In genomic region chr17:32278815-32279214, GRCh38 we compare ENCODE assay signal across 27 cellular contexts. TPM values are rescaled to one million over a fixed set of nuclear protein-coding genes. Genes with fewer than 3 reads are reported as not detected.
DNase-seq lines count a peak whose midpoint lies in the region; ATAC-seq, FAIRE-seq and TF ChIP-seq lines count a peak whose summit lies in the region.
"Had no signal": no experiment of that assay in that cellular context is flagged by ENCODE, and none has a peak within 500 bp of the region (broad histone marks: within the 10 kb centered on the region; RNA-seq: fewer than 3 reads in every experiment).

No MANE protein-coding gene starts in this region.

- H2AK5ac ChIP-seq in H1 (ENCODE audit: low read depth, low read length), result no peak overlapping the region

- H3K4me1 Mint-ChIP-seq in WTC11, result peaks cover 66% of the 10 kb centered on the region
- H3K4me1 Mint-ChIP-seq: CD4-positive, alpha-beta memory T cell; CD4-positive, CD25-positive, alpha-beta regulatory T cell; CD8-positive, alpha-beta memory T cell had no signal

- POLR2A ChIA-PET in HEK293 (lab: Yijun Ruan, JAX), result interaction anchor here (0.6 to 1.6 kb wide), 2 partner anchors 8 to 1606 kb away, joined by 3 to 5 read pairs; no protein-coding TSS in a partner anchor
- POLR2A ChIA-PET in WTC11 (lab: Charles Lee), result no interaction called here
- POLR2A ChIA-PET in H1 (lab: Charles Lee; ENCODE audit: partially characterized antibody), result interaction anchor here (1.4 to 2.8 kb wide), 2 partner anchors 11 to 13 kb away, joined by 3 to 14 read pairs; no protein-coding TSS in a partner anchor

- H3K4me3 ChIP-seq in HEK293 (ENCODE audit: low read depth, low read length) (no peak overlapping the region), H1 (ENCODE audit: extremely low read depth in 1 of 4, insufficient read depth in 2 of 4, low read depth in 3 of 4, low read length in 4 of 4) (no peak overlapping the region)
- H3K4me3 ChIP-seq: A549, BLaER1, GM12878 had no signal

- H3K36me3 Mint-ChIP-seq in WTC11, result no peaks in the 10 kb centered on the region
- H3K36me3 Mint-ChIP-seq: CD4-positive, alpha-beta memory T cell; CD4-positive, CD25-positive, alpha-beta regulatory T cell; CD8-positive, alpha-beta memory T cell had no signal

- H3K4me3 Mint-ChIP-seq in WTC11, result no peak overlapping the region
- H3K4me3 Mint-ChIP-seq: CD14-positive monocyte; CD4-positive, alpha-beta memory T cell; CD4-positive, CD25-positive, alpha-beta regulatory T cell; CD8-positive, alpha-beta memory T cell had no signal

- TF ChIP-seq RAD21 in H1 (IDR thresholded peaks at IDR 0.05 in 1 of 2, conservative IDR thresholded peaks at IDR 0.05 in 1 of 2; ENCODE audit: low read depth in 2 of 2, low read length in 2 of 2), result no peak

- no peak overlapping the region for H3K4ac ChIP-seq in H1 (replicated peaks; ENCODE audit: insufficient read length, low read depth, low read length)

- H3K27me3 ChIP-seq in H1 (replicated peaks in 1 of 4; ENCODE audit: control insufficient read depth in 3 of 4, extremely low read depth in 1 of 4, insufficient read depth in 3 of 4, low read length in 3 of 4), result peaks cover 0 to 2% (median 0%) of the 10 kb centered on the region in 4 experiments; a peak in 2 of 7 replicates
- H3K27me3 ChIP-seq: BE2C, BLaER1 had no signal

- H3K27ac Mint-ChIP-seq in WTC11, result no peak overlapping the region
- H3K27ac Mint-ChIP-seq: CD4-positive, alpha-beta memory T cell; CD4-positive, CD25-positive, alpha-beta regulatory T cell; CD8-positive, alpha-beta memory T cell had no signal

- H3K4me1 ChIP-seq in HEK293 (ENCODE audit: control insufficient read depth, insufficient read depth, low read length) (peaks cover 10% of the 10 kb centered on the region; the same call in 1 of the 2 replicates), H1 (replicated peaks in 1 of 4; ENCODE audit: control insufficient read depth in 3 of 4, insufficient read depth in 4 of 4, low read length in 3 of 4) (peaks cover 14 to 59% (median 45%) of the 10 kb centered on the region in 4 experiments)

- peaks cover 6% of the 10 kb centered on the region for H3K27me3 Mint-ChIP-seq in WTC11 (ENCODE audit: low read depth)

- H2BK120ac ChIP-seq in H1 (replicated peaks; ENCODE audit: low read depth, low read length), result no peak overlapping the region

- H3K9me3 Mint-ChIP-seq in WTC11, result no peaks in the 10 kb centered on the region
- H3K9me3 Mint-ChIP-seq: CD4-positive, alpha-beta memory T cell; CD4-positive, CD25-positive, alpha-beta regulatory T cell; CD8-positive, alpha-beta memory T cell had no signal

- no peak overlapping the region for H2BK5ac ChIP-seq in H1 (ENCODE audit: low read depth, low read length)

- no peak for FAIRE-seq in H1 (lab: Jason Lieb, UNC)
- FAIRE-seq: A549, GM12878, GM12892, GM18507 had no signal

- H4K5ac ChIP-seq in H1 (ENCODE audit: insufficient read length, low read depth, low read length), result no peak overlapping the region

- H3K18ac ChIP-seq in H1 (ENCODE audit: extremely low read depth, low read length), result peak overlapping the region; percentile 72; the same call in 1 of the 2 replicates

- H2BK20ac ChIP-seq in H1 (ENCODE audit: low read length), result no peak overlapping the region

- no peak for TF ChIP-seq POLR2A in H1 (IDR thresholded peaks at IDR 0.05; ENCODE audit: control extremely low read depth in 1 of 2, low read depth in 2 of 2, low read length in 2 of 2)

- no peak overlapping the region for H3K56ac ChIP-seq in H1 (replicated peaks; ENCODE audit: insufficient read length, low read depth, low read length)

- DNase-seq in WTC11 (ENCODE audit: low spot score) (no peak), H1 (ENCODE audit: low read depth in 1 of 2, low spot score in 2 of 2) (no peak)
- DNase-seq in stimulated activated CD4-positive, alpha-beta T cell treated with anti-CD3 and anti-CD28 coated beads, Interleukin-15, amount 100 ng/mL, for 24 hours, result no peak
- no peak for DNase-seq in activated CD8-positive, alpha-beta memory T cell treated with anti-CD3 and anti-CD28 coated beads, Interleukin-2, amount 50 U/mL, for 4 hours
- DNase-seq: AML-193; BE2C; C1 segment of cervical spinal cord; CD4-positive, alpha-beta memory T cell; CD4-positive, CD25-positive, alpha-beta regulatory T cell; CD8-positive, alpha-beta memory T cell; COR-L47; DMS 273 treated with DMSO at 0.1 percent for 48 hours; DMS153; DMS53; DMS79; DND-41; EL; GDM1 had no signal

- H3K9me3 ChIP-seq in HEK293 (ENCODE audit: control insufficient read depth, insufficient read depth, low read depth, low read length), result no peaks in the 10 kb centered on the region
- no peaks in the 10 kb centered on the region for H3K9me3 ChIP-seq in H1 (ENCODE audit: insufficient read depth in 2 of 2, low read depth in 1 of 2, low read length in 1 of 2)
- H3K9me3 ChIP-seq: A549, BE2C, BLaER1 had no signal

- peak overlapping the region; percentile 81; the same call in 1 of the 2 replicates for H2BK15ac ChIP-seq in H1 (ENCODE audit: low read length)

- TF ChIP-seq EP300 in H1 (IDR thresholded peaks at IDR 0.05; ENCODE audit: borderline replicate concordance in 1 of 2, low read depth in 2 of 2, low read length in 2 of 2), result no peak

- no peaks in the 10 kb centered on the region for H3K36me3 ChIP-seq in HEK293 (ENCODE audit: control insufficient read depth in 2 of 2, insufficient read depth in 1 of 2, low read length in 2 of 2)
- no peaks in the 10 kb centered on the region for H3K36me3 ChIP-seq in H1 (ENCODE audit: control insufficient read depth in 2 of 4, insufficient read depth in 4 of 4, low read length in 3 of 4)
- H3K36me3 ChIP-seq: BE2C, BLaER1 had no signal

- H3K27ac ChIP-seq in HEK293 (ENCODE audit: extremely low read depth, low read depth, low read length) (no peak overlapping the region), H1 (ENCODE audit: low read depth, low read length) (no peak overlapping the region)
- H3K27ac ChIP-seq: 22Rv1, A549, BLaER1 had no signal

- H2AFZ ChIP-seq in H1 (ENCODE audit: low read length), result no peak overlapping the region

- H2BK12ac ChIP-seq in H1 (ENCODE audit: low read depth, low read length), result no peak overlapping the region

- no peak overlapping the region for H3K23ac ChIP-seq in H1 (ENCODE audit: insufficient read length)

- CTCF ChIA-PET in HEK293 (lab: Yijun Ruan, JAX), result interaction anchor here (0.7 to 1.2 kb wide), 2 partner anchors 40 to 42 kb away, joined by 3 read pairs; no protein-coding TSS in a partner anchor
- CTCF ChIA-PET in WTC11 (lab: Charles Lee), result interaction anchor here (0.9 to 3.7 kb wide), 2 partner anchors 12 to 24 kb away, joined by 3 to 23 read pairs; partner anchors contain the start of gene RHBDL3
- CTCF ChIA-PET in H1 (lab: Charles Lee; ENCODE audit: partially characterized antibody), result interaction anchor here (0.9 to 4.3 kb wide), 6 partner anchors 12 to 40 kb away, joined by 3 to 18 read pairs (median 8); no protein-coding TSS in a partner anchor

- no peak overlapping the region for H4K8ac ChIP-seq in H1 (ENCODE audit: extremely low read depth, insufficient read depth, low read length)

- no peak for TF ChIP-seq CTCF in HEK293 (tag by site-specific recombination; IDR thresholded peaks at IDR 0.05)
- TF ChIP-seq CTCF in WTC11 (IDR thresholded peaks at IDR 0.05), result no peak
- no peak for TF ChIP-seq CTCF in H1 (IDR thresholded peaks at IDR 0.05; ENCODE audit: control extremely low read depth in 1 of 3, insufficient read depth in 1 of 3, low read depth in 1 of 3, low read length in 3 of 3)

- H4K91ac ChIP-seq in H1 (replicated peaks; ENCODE audit: insufficient read length, low read length), result no peak overlapping the region

- no peak overlapping the region for H3K14ac ChIP-seq in H1 (ENCODE audit: insufficient read length)

- no peak overlapping the region for H3K9ac ChIP-seq in H1 (replicated peaks in 1 of 4; ENCODE audit: extremely low read depth in 1 of 4, low read depth in 3 of 4, low read length in 3 of 4)
- H3K9ac ChIP-seq: BLaER1 had no signal

- ATAC-seq in WTC11 (no peak), HG02852 (IDR thresholded peaks at IDR 0.05; ENCODE audit: unreplicated experiment) (no peak)
- ATAC-seq: A549, GM12878 had no signal

- 86% methylated on average over 2 of the region's 2 CpGs; no CpG with 5 or more reads in 1 of the 2 experiments for WGBS in H1 (ENCODE audit: extremely low coverage in 1 of 2, insufficient coverage in 1 of 2, insufficient read length in 1 of 2, insufficient replicate concordance in 2 of 2, low coverage in 1 of 2, low lambda C conversion rate in 2 of 2, missing lambda C conversion rate in 1 of 2), 2 experiments

- peaks cover 5% of the 10 kb centered on the region; the same call in 1 of the 2 replicates for H3K23me2 ChIP-seq in H1 (ENCODE audit: low read depth, low read length)

- peaks cover 2% of the 10 kb centered on the region; the same call in 1 of the 2 replicates for H3K79me1 ChIP-seq in H1 (ENCODE audit: low read depth, low read length)

- no peaks in the 10 kb centered on the region; a peak in 1 of 4 replicates for H3K79me2 ChIP-seq in H1 (ENCODE audit: control insufficient read depth in 1 of 2, insufficient read depth in 2 of 2, low read length in 2 of 2)

- peaks cover 3% of the 10 kb centered on the region in 2 experiments for H4K20me1 ChIP-seq in H1 (replicated peaks in 1 of 2; ENCODE audit: control insufficient read depth in 1 of 2, insufficient read depth in 2 of 2, low read length in 2 of 2)
- H4K20me1 ChIP-seq: BLaER1 had no signal

- H3K4me2 ChIP-seq in H1 (ENCODE audit: insufficient read depth in 1 of 2, low read depth in 2 of 2, low read length in 2 of 2), result no peak overlapping the region; a peak in 1 of 4 replicates
- H3K4me2 ChIP-seq: A549, BLaER1 had no signal

TF ChIP-seq in HEK293, 187 proteins besides CTCF, POLR2A, EP300 and RAD21:
- TF ChIP-seq ZNF121 (tag by site-specific recombination; IDR thresholded peaks at IDR 0.05) (peak; percentile 92), ZNF341 (tag by site-specific recombination; IDR thresholded peaks at IDR 0.05; ENCODE audit: low read depth) (no peak)

TF ChIP-seq in WTC11, 78 proteins besides CTCF, POLR2A, EP300 and RAD21 (continues in another document):
- TF ChIP-seq PRRX2 (CRISPR knock-in tag; IDR thresholded peaks at IDR 0.05), result no peak

TF ChIP-seq in H1, 55 proteins besides CTCF, POLR2A, EP300 and RAD21 (continues in another document):
- TF ChIP-seq KDM1A (IDR thresholded peaks at IDR 0.05; ENCODE audit: borderline replicate concordance, low read length), result no peak
- TF ChIP-seq BACH1 (IDR thresholded peaks at IDR 0.05; ENCODE audit: low read length), result no peak
- TF ChIP-seq SIN3A (conservative IDR thresholded peaks at IDR 0.05 in 1 of 2, IDR thresholded peaks at IDR 0.05 in 1 of 2; ENCODE audit: low read depth in 1 of 2, low read length in 2 of 2), result no peak
- TF ChIP-seq RXRA (IDR thresholded peaks at IDR 0.05; ENCODE audit: insufficient read depth, low read depth, low read length), result no peak

RNA-seq across cellular contexts. Expression of gene RHBDL3, which starts 13.2 kb away (rescaled TPM):
- total RNA-seq in WTC11 (2021), result 11.3 to 13.2 TPM (median 11.6 TPM) in 3 replicates
- 11.8 and 12.2 TPM in 2 replicates for total RNA-seq in H1 (2021; fragmentation: NEBNext Ultra II Directional; extraction: Animal tissue kit (Norgen Biotek cat#: 25700))
- 9.6 and 15.9 TPM in 2 replicates for polyA plus RNA-seq in H1 (2011; rRNA removed)
- 12.9 TPM for polyA plus RNA-seq in H1 (2011; cell fraction: cytosol; rRNA removed)
- 19.8 TPM for polyA plus RNA-seq in H1 (2011; cell fraction: nucleus; rRNA removed)
- 10.2 to 14.8 TPM (median 13.4 TPM) in 4 replicates for polyA plus RNA-seq in H1 (2012, experiment 1 of 2)
- polyA plus RNA-seq in H1 (2012, experiment 2 of 2), result 8.6 TPM
- 2.7 TPM for polyA plus RNA-seq in H1 (2013, experiment 1 of 2)
- 2.7 TPM for polyA plus RNA-seq in H1 (2013, experiment 2 of 2)
- 15.4 and 19.0 TPM in 2 replicates for polyA minus RNA-seq in H1 (2011; rRNA and poly(A)+ RNA removed)
- 8.8 TPM for polyA minus RNA-seq in H1 (2011; cell fraction: cytosol; rRNA and poly(A)+ RNA removed)
- polyA minus RNA-seq in H1 (2011; cell fraction: nucleus; rRNA and poly(A)+ RNA removed), result 12.4 TPM
- total RNA-seq: CD4-positive, alpha-beta memory T cell; CD4-positive, CD25-positive, alpha-beta regulatory T cell had no signal
- polyA plus RNA-seq: CD14-positive monocyte; CD4-positive, alpha-beta memory T cell; CD4-positive, CD25-positive, alpha-beta regulatory T cell; CD8-positive, alpha-beta memory T cell had no signal

Comparison
In these comparisons a context has a peak if more than half of its experiments do, and no peak if none do; other contexts are left out.
1. Of the 8 proteins assayed by ChIP-seq in both HEK293 and WTC11: peak only in HEK293: none; only in WTC11: none; in both: ZNF121; in neither: 7.